ENCODE assay signal across 11 cellular contexts in the genomic region with DNA sequence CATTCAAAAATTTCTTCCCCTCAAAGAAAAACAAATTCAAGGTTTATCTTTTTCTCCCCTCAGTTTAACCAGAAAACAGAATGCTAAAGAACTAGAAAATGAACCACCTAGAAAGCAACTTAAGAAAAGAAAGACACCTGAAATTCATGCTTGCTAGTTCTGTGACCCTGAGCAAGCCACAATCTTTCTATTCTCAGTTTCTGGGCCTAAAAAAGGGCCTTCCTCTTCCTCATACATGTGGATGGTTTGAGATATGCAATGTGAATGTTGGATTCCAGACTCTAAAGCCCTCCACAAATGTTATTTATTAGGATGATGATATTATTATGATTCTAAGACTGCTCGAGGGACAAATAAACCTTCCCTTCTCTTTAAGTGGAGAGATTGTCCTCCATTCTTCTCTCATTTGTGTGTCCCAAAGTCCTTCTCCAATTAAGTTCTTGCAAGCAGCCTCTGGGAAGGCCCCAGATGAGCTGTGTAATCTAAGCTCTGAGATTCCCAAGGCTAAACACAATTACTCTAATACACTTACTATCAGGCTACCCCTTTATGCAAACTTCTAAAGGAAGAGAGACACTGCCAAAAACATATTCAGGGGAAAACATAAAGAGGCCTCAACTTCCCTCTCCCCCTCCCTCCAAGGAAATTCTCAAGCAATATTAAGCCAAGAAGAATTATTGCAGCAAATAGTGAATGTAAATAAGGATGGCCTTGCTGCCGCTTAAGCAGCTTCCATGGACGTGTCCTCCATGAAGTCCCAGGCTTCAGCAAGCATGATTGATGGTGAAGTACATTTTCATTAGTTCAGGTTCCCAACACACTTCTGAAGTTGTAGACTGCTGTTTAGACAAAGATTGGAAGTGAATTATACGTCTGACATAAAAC.
DNase-seq lines count a peak whose midpoint lies in the region; ATAC-seq lines count a peak whose summit lies in the region.
"Had no signal": no experiment of that assay in that cellular context is flagged by ENCODE, and none has a peak within 500 bp of the region (broad histone marks: within the 10 kb centered on the region; RNA-seq: fewer than 3 reads in every experiment).

No MANE protein-coding gene starts in this region.

- no peaks in the 10 kb centered on the region for H3K9me3 Mint-ChIP-seq in T-helper 2 cell treated with Interferon-gamma antibody and Interleukin-4, amounts not matched to agents 5 μg/mL and 100 μg/mL, for 36 hours
- H3K9me3 Mint-ChIP-seq in stimulated activated effector memory CD8-positive, alpha-beta T cell treated with anti-CD3 and anti-CD28 coated beads, Interleukin-12 subunit alpha, Interleukin-12 subunit beta, amount 100 ng/mL, for 72 hours: no peaks in the 10 kb centered on the region

- H3K4me3 Mint-ChIP-seq in T-helper 2 cell treated with Interferon-gamma antibody and Interleukin-4, amounts not matched to agents 5 μg/mL and 100 μg/mL, for 36 hours: peak overlapping the region; percentile 25
- no peak overlapping the region for H3K4me3 Mint-ChIP-seq in stimulated activated effector memory CD8-positive, alpha-beta T cell treated with anti-CD3 and anti-CD28 coated beads, Interleukin-12 subunit alpha, Interleukin-12 subunit beta, amount 100 ng/mL, for 72 hours

- H3K27ac Mint-ChIP-seq in T-helper 2 cell treated with Interferon-gamma antibody and Interleukin-4, amounts not matched to agents 5 μg/mL and 100 μg/mL, for 36 hours: peak overlapping the region; percentile 34
- peak overlapping the region; percentile 0 for H3K27ac Mint-ChIP-seq in stimulated activated effector memory CD8-positive, alpha-beta T cell treated with anti-CD3 and anti-CD28 coated beads, Interleukin-12 subunit alpha, Interleukin-12 subunit beta, amount 100 ng/mL, for 72 hours

- H3K27me3 Mint-ChIP-seq in T-helper 2 cell treated with Interferon-gamma antibody and Interleukin-4, amounts not matched to agents 5 μg/mL and 100 μg/mL, for 36 hours (ENCODE audit: low read depth): peaks cover 12% of the 10 kb centered on the region

- peaks cover 29% of the 10 kb centered on the region for H3K4me1 Mint-ChIP-seq in T-helper 2 cell treated with Interferon-gamma antibody and Interleukin-4, amounts not matched to agents 5 μg/mL and 100 μg/mL, for 36 hours (ENCODE audit: low read depth)
- H3K4me1 Mint-ChIP-seq in stimulated activated effector memory CD8-positive, alpha-beta T cell treated with anti-CD3 and anti-CD28 coated beads, Interleukin-12 subunit alpha, Interleukin-12 subunit beta, amount 100 ng/mL, for 72 hours: no peaks in the 10 kb centered on the region

- ATAC-seq in HG02588 (IDR thresholded peaks at IDR 0.05; ENCODE audit: unreplicated experiment) (peak; percentile 97), HG03432 (IDR thresholded peaks at IDR 0.05; ENCODE audit: unreplicated experiment) (peak; percentile 99)
- no peak for ATAC-seq in stimulated activated effector memory CD8-positive, alpha-beta T cell treated with anti-CD3 and anti-CD28 coated beads, Interleukin-12 subunit alpha, Interleukin-12 subunit beta, amount 100 ng/mL, for 72 hours

- H3K36me3 Mint-ChIP-seq in T-helper 2 cell treated with Interferon-gamma antibody and Interleukin-4, amounts not matched to agents 5 μg/mL and 100 μg/mL, for 36 hours (ENCODE audit: low read depth): peaks cover 12% of the 10 kb centered on the region
- H3K36me3 Mint-ChIP-seq in stimulated activated effector memory CD8-positive, alpha-beta T cell treated with anti-CD3 and anti-CD28 coated beads, Interleukin-12 subunit alpha, Interleukin-12 subunit beta, amount 100 ng/mL, for 72 hours: no peaks in the 10 kb centered on the region

- no peak for DNase-seq in T-helper 2 cell treated with Interferon-gamma antibody and Interleukin-4, amounts not matched to agents 5 μg/mL and 100 μg/mL, for 36 hours (ENCODE audit: low spot score)
- DNase-seq in T-helper 2 cell (no peak), NCI-H1048 (lab: John Stamatoyannopoulos, UW) (no peak), NCI-H510A treated with DMSO at 0.1 percent for 48 hours (lab: John Stamatoyannopoulos, UW) (no peak), COLO668 (lab: John Stamatoyannopoulos, UW; ENCODE audit: unreplicated experiment) (no peak)
- DNase-seq in stimulated activated effector memory CD8-positive, alpha-beta T cell treated with anti-CD3 and anti-CD28 coated beads, Interleukin-12 subunit alpha, Interleukin-12 subunit beta, amount 100 ng/mL, for 72 hours (ENCODE audit: low spot score in 2 of 2): no peak
- DNase-seq: NCI-H1930, Right ventricle myocardium superior, trophoblast cell had no signal
